Comparison of ENCODE assay signal across 8 cellular contexts in genomic region chr1:52702886-52703787, GRCh38. TPM values are rescaled to one million over a fixed set of nuclear protein-coding genes. Genes with fewer than 3 reads are reported as not detected.
DNase-seq lines count a peak whose midpoint lies in the region; ATAC-seq and TF ChIP-seq lines count a peak whose summit lies in the region.

No MANE protein-coding gene starts in this region.

- peak; percentile 88 for ATAC-seq in GM21619 (IDR thresholded peaks at IDR 0.05; ENCODE audit: unreplicated experiment)

- H3K36me3 Mint-ChIP-seq in activated naive CD8-positive, alpha-beta T cell treated with anti-CD3 and anti-CD28 coated beads for 36 hours, result no peaks in the 10 kb centered on the region
- H3K36me3 Mint-ChIP-seq in glutamatergic neuron (ENCODE audit: unreplicated experiment), result no peaks in the 10 kb centered on the region

- no peaks in the 10 kb centered on the region for H3K9me2 ChIP-seq in SK-N-SH

- no peak for TF ChIP-seq CTCF in KMS-11 (conservative IDR thresholded peaks at IDR 0.05; ENCODE audit: low read depth, low read length)
- TF ChIP-seq CTCF in SK-N-SH (IDR thresholded peaks at IDR 0.05), result no peak
- no peak for TF ChIP-seq CTCF in glutamatergic neuron (IDR thresholded peaks at IDR 0.05; ENCODE audit: partially characterized antibody, unreplicated experiment)
- no peak for TF ChIP-seq CTCF in suprapubic skin (IDR thresholded peaks at IDR 0.05)

- peaks cover 14% of the 10 kb centered on the region for H3F3A ChIP-seq in SK-N-SH (replicated peaks; ENCODE audit: insufficient read depth)

- peaks cover 14% of the 10 kb centered on the region for H3K4me1 Mint-ChIP-seq in activated naive CD8-positive, alpha-beta T cell treated with anti-CD3 and anti-CD28 coated beads for 36 hours
- peaks cover 12% of the 10 kb centered on the region for H3K4me1 Mint-ChIP-seq in glutamatergic neuron (ENCODE audit: low read depth, unreplicated experiment)

- H3K9ac ChIP-seq in KMS-11, result peak overlapping the region; percentile 91
- 0 out of 2 replicates have a peak overlapping the region, but pooled peaks have one; percentile 21 for H3K9ac ChIP-seq in SK-N-SH

- 13% methylated on average over 22 of the region's 35 CpGs for WGBS in SK-N-SH (ENCODE audit: low lambda C conversion rate)
- 9% methylated on average over 21 of the region's 35 CpGs for WGBS in suprapubic skin

- CTCF ChIA-PET in SK-N-SH (lab: Yijun Ruan, JAX), result interaction anchor here (0.6 kb wide), 1 partner anchor 479 kb away, joined by 3 read pairs; no protein-coding TSS in a partner anchor

- peak overlapping the region; percentile 81 for H3K4me3 ChIP-seq in KMS-11 (IDR thresholded peaks at IDR 0.05; ENCODE audit: insufficient read depth, low read depth, low read length)
- peak overlapping the region; percentile 55 to 58 for H3K4me3 ChIP-seq in SK-N-SH (ENCODE audit: low read depth in 2 of 2, low read length in 1 of 2)
- H3K4me3 ChIP-seq in suprapubic skin, result peak overlapping the region; percentile 51

- H3K27ac ChIP-seq in KMS-11, result peak overlapping the region; percentile 95
- peak overlapping the region in 1 of 2 experiments; percentile 78; a peak in 2 of 4 replicates for H3K27ac ChIP-seq in SK-N-SH (ENCODE audit: low read depth in 2 of 2, low read length in 1 of 2)
- H3K27ac ChIP-seq in suprapubic skin, result peak overlapping the region; percentile 68

- H3K36me3 ChIP-seq in KMS-11 (ENCODE audit: insufficient read depth), result no peaks in the 10 kb centered on the region
- H3K36me3 ChIP-seq in SK-N-SH (replicated peaks in 1 of 2; ENCODE audit: control insufficient read depth in 1 of 2, insufficient read depth in 2 of 2, low read length in 1 of 2), result no peaks in the 10 kb centered on the region
- H3K36me3 ChIP-seq in suprapubic skin, result no peaks in the 10 kb centered on the region

- TF ChIP-seq POLR2A in suprapubic skin (IDR thresholded peaks at IDR 0.05), result no peak

- no peak for TF ChIP-seq RAD21 in SK-N-SH (IDR thresholded peaks at IDR 0.05; ENCODE audit: low read length)

- TF ChIP-seq EP300 in SK-N-SH (IDR thresholded peaks at IDR 0.05; ENCODE audit: borderline replicate concordance in 1 of 2, low read depth in 1 of 2, low read length in 1 of 2), result no peak; a peak in 1 of 4 replicates
- TF ChIP-seq EP300 in suprapubic skin (IDR thresholded peaks at IDR 0.05), result no peak

- H3K27me3 ChIP-seq in KMS-11 (ENCODE audit: insufficient read depth, low read depth) (no peaks in the 10 kb centered on the region), SK-N-SH (ENCODE audit: insufficient read depth) (no peaks in the 10 kb centered on the region), suprapubic skin (no peaks in the 10 kb centered on the region)

- H3K9me3 Mint-ChIP-seq in activated naive CD8-positive, alpha-beta T cell treated with anti-CD3 and anti-CD28 coated beads for 36 hours, result no peaks in the 10 kb centered on the region
- H3K9me3 Mint-ChIP-seq in glutamatergic neuron (ENCODE audit: unreplicated experiment), result peaks cover 7% of the 10 kb centered on the region

- POLR2A ChIA-PET in SK-N-SH (lab: Yijun Ruan, JAX), result interaction anchor here (0.6 to 1.1 kb wide), 6 partner anchors 10 to 478 kb away, joined by 3 to 6 read pairs (median 3); partner anchors contain the start of gene ZYG11B

- H3K4me1 ChIP-seq in KMS-11 (ENCODE audit: low read depth, poor library complexity, severe bottlenecking) (peaks cover 37% of the 10 kb centered on the region), SK-N-SH (ENCODE audit: control insufficient read depth in 1 of 2, insufficient read depth in 2 of 2, low read depth in 1 of 2, low read length in 1 of 2) (peaks cover 0 to 11% of the 10 kb centered on the region in 2 experiments; a peak in 2 of 4 replicates), suprapubic skin (peaks cover 18% of the 10 kb centered on the region)

- H3K4me2 ChIP-seq in KMS-11, result peak overlapping the region; percentile 96
- H3K4me2 ChIP-seq in SK-N-SH, result peak overlapping the region; percentile 70

- DNase-seq in DMS153 (lab: John Stamatoyannopoulos, UW) (peak; percentile 91), SK-N-SH (peak; percentile 88), glutamatergic neuron (peak; percentile 87), occipital lobe (lab: John Stamatoyannopoulos, UW) (peak; percentile 92), suprapubic skin (ENCODE audit: low spot score in 2 of 2) (peak; percentile 94 to 95)
- DNase-seq in activated naive CD8-positive, alpha-beta T cell treated with anti-CD3 and anti-CD28 coated beads for 36 hours, result peak; percentile 83

- no peaks in the 10 kb centered on the region for H3K9me3 ChIP-seq in SK-N-SH
- no peaks in the 10 kb centered on the region for H3K9me3 ChIP-seq in suprapubic skin

- no peaks in the 10 kb centered on the region for H4K20me1 ChIP-seq in KMS-11 (ENCODE audit: insufficient read depth)
- H4K20me1 ChIP-seq in SK-N-SH (ENCODE audit: insufficient read depth), result no peaks in the 10 kb centered on the region

- H2AFZ ChIP-seq in KMS-11 (ENCODE audit: low read depth) (peak overlapping the region; percentile 89), SK-N-SH (ENCODE audit: low read depth) (peak overlapping the region; percentile 91)

- H3K27ac Mint-ChIP-seq in activated naive CD8-positive, alpha-beta T cell treated with anti-CD3 and anti-CD28 coated beads for 36 hours, result peak overlapping the region; percentile 95
- H3K27ac Mint-ChIP-seq in glutamatergic neuron (ENCODE audit: unreplicated experiment), result peak overlapping the region; percentile 99

- no peaks in the 10 kb centered on the region for H3K27me3 Mint-ChIP-seq in activated naive CD8-positive, alpha-beta T cell treated with anti-CD3 and anti-CD28 coated beads for 36 hours
- peaks cover 8% of the 10 kb centered on the region for H3K27me3 Mint-ChIP-seq in glutamatergic neuron (ENCODE audit: unreplicated experiment)

- H3K4me3 Mint-ChIP-seq in activated naive CD8-positive, alpha-beta T cell treated with anti-CD3 and anti-CD28 coated beads for 36 hours, result peak overlapping the region; percentile 83
- peak overlapping the region; percentile 95 for H3K4me3 Mint-ChIP-seq in glutamatergic neuron (ENCODE audit: unreplicated experiment)

- H3K79me2 ChIP-seq in KMS-11 (ENCODE audit: insufficient read depth, low read depth) (0 out of 2 replicates have a peak, but pooled peaks cover under 1% of the 10 kb centered on the region), SK-N-SH (ENCODE audit: insufficient read depth) (no peaks in the 10 kb centered on the region)

TF ChIP-seq in SK-N-SH, 30 proteins besides CTCF, POLR2A, EP300 and RAD21 (continues in another document):
- TF ChIP-seq IRF3 (IDR thresholded peaks at IDR 0.05; ENCODE audit: low read depth, low read length) (no peak; the same call in 1 of the 2 replicates), TAF1 (IDR thresholded peaks at IDR 0.05; ENCODE audit: borderline replicate concordance, low read depth, low read length) (no peak), RCOR1 (IDR thresholded peaks at IDR 0.05; ENCODE audit: low read length) (peak; percentile 7; the same call in 1 of the 2 replicates), ELF1 (IDR thresholded peaks at IDR 0.05) (no peak)
- TF ChIP-seq, protein P1, sequence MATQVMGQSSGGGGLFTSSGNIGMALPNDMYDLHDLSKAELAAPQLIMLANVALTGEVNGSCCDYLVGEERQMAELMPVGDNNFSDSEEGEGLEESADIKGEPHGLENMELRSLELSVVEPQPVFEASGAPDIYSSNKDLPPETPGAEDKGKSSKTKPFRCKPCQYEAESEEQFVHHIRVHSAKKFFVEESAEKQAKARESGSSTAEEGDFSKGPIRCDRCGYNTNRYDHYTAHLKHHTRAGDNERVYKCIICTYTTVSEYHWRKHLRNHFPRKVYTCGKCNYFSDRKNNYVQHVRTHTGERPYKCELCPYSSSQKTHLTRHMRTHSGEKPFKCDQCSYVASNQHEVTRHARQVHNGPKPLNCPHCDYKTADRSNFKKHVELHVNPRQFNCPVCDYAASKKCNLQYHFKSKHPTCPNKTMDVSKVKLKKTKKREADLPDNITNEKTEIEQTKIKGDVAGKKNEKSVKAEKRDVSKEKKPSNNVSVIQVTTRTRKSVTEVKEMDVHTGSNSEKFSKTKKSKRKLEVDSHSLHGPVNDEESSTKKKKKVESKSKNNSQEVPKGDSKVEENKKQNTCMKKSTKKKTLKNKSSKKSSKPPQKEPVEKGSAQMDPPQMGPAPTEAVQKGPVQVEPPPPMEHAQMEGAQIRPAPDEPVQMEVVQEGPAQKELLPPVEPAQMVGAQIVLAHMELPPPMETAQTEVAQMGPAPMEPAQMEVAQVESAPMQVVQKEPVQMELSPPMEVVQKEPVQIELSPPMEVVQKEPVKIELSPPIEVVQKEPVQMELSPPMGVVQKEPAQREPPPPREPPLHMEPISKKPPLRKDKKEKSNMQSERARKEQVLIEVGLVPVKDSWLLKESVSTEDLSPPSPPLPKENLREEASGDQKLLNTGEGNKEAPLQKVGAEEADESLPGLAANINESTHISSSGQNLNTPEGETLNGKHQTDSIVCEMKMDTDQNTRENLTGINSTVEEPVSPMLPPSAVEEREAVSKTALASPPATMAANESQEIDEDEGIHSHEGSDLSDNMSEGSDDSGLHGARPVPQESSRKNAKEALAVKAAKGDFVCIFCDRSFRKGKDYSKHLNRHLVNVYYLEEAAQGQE (IDR thresholded peaks at IDR 0.05; ENCODE audit: low read depth, low read length), result no peak

RNA-seq across cellular contexts. Expression of gene COA7, which starts 5.0 kb away (rescaled TPM):
- polyA plus RNA-seq in SK-N-SH (2012; rRNA removed), result 9.0 and 13.7 TPM in 2 replicates
- 9.9 and 11.0 TPM in 2 replicates for polyA plus RNA-seq in SK-N-SH (2012; cell fraction: cytosol; rRNA removed)
- polyA plus RNA-seq in SK-N-SH (2012; cell fraction: nucleus; rRNA removed), result 4.0 and 5.6 TPM in 2 replicates
- total RNA-seq in activated naive CD8-positive, alpha-beta T cell treated with anti-CD3 and anti-CD28 coated beads for 36 hours, result 10 to 100 TPM; 32.5 to 35.7 TPM
- 24.6 TPM for total RNA-seq in glutamatergic neuron (ENCODE audit: unreplicated experiment)
- total RNA-seq in occipital lobe, result 25.6 TPM
- 10 to 100 TPM in 3 of 4 donors, 1 to 10 TPM in 1; 5.7 to 14.8 (median 12.7) TPM for total RNA-seq in suprapubic skin

RNA-seq across cellular contexts. Expression of gene ZYG11B, which starts 23.1 kb away (rescaled TPM):
- polyA plus RNA-seq in SK-N-SH (2012; rRNA removed), result 5.8 and 8.6 TPM in 2 replicates
- polyA plus RNA-seq in SK-N-SH (2012; cell fraction: cytosol; rRNA removed), result 7.0 and 7.7 TPM in 2 replicates
- polyA plus RNA-seq in SK-N-SH (2012; cell fraction: nucleus; rRNA removed), result 3.3 and 5.9 TPM in 2 replicates
- 1 to 10 TPM; 9.7 to 9.9 TPM for total RNA-seq in activated naive CD8-positive, alpha-beta T cell treated with anti-CD3 and anti-CD28 coated beads for 36 hours
- 47.2 TPM for total RNA-seq in glutamatergic neuron (ENCODE audit: unreplicated experiment)
- 162 TPM for total RNA-seq in occipital lobe
- total RNA-seq in suprapubic skin, result 10 to 100 TPM; 27.5 to 38.5 (median 33.0) TPM
